In genomic region chr11:68362801-68363379, GRCh38 we compare ENCODE assay signal across 26 cellular contexts.
"Had no signal": no experiment of that assay in that cellular context is flagged by ENCODE, and none has a peak within 500 bp of the region (broad histone marks: within the 10 kb centered on the region; RNA-seq: fewer than 3 reads in every experiment).

No MANE protein-coding gene starts in this region.

- DNase-seq: activated B cell treated with CpG ODN at 0.5 μM for 24 hours; activated CD4-positive, alpha-beta T cell treated with anti-CD3 and anti-CD28 coated beads for 36 hours; activated CD4-positive, alpha-beta T cell treated with anti-CD3 and anti-CD28 coated beads, Interleukin-2, amount 50 U/mL, for 4 hours; activated naive CD4-positive, alpha-beta T cell treated with Interleukin-2 at 50 U/mL for 16 hours; activated naive CD8-positive, alpha-beta T cell treated with anti-CD3 and anti-CD28 coated beads for 36 hours; activated T-cell treated with anti-CD3 and anti-CD28 coated beads, Interleukin-2, amount 50 U/mL, for 48 hours; colonic mucosa; dorsolateral prefrontal cortex; effector memory CD8-positive, alpha-beta T cell; esophagus squamous epithelium; gastrocnemius medialis; heart left ventricle; islet precursor cell; left cardiac atrium; midbrain; nucleus accumbens; stimulated activated CD4-positive, alpha-beta T cell treated with anti-CD3 and anti-CD28 coated beads, Interleukin-12 subunit alpha, Interleukin-12 subunit beta, amount 100 ng/mL, for 4 hours; stimulated activated CD4-positive, alpha-beta T cell treated with anti-CD3 and anti-CD28 coated beads, Interleukin-4, amount 100 ng/mL, for 4 hours had no signal

- H3K27me3 ChIP-seq: breast epithelium, colonic mucosa, dorsolateral prefrontal cortex, esophagus squamous epithelium, gastrocnemius medialis, heart left ventricle, suprapubic skin, tibial nerve had no signal

- H3K4me1 Mint-ChIP-seq: activated CD4-positive, alpha-beta T cell treated with anti-CD3 and anti-CD28 coated beads for 36 hours; activated naive CD8-positive, alpha-beta T cell treated with anti-CD3 and anti-CD28 coated beads for 36 hours had no signal

- FAIRE-seq: astrocyte, urothelium cell line had no signal

- H3K27ac Mint-ChIP-seq: activated B cell treated with CpG ODN at 0.5 μM for 24 hours; activated CD4-positive, alpha-beta T cell treated with anti-CD3 and anti-CD28 coated beads for 36 hours; activated naive CD8-positive, alpha-beta T cell treated with anti-CD3 and anti-CD28 coated beads for 36 hours; effector memory CD8-positive, alpha-beta T cell; stimulated activated naive CD8-positive, alpha-beta T cell treated with anti-CD3 and anti-CD28 coated beads, Interleukin-15, Interleukin-2, amounts not matched to agents 100 ng/mL and 50 ng/mL, for 24 hours; T-helper 1 cell treated with Interleukin-12 subunit alpha and Interleukin-12 subunit beta and Interleukin-4 antibody, amounts not matched to agents 30 μg/mL and 1 μg/mL, for 36 hours had no signal

- H3K4me3 ChIP-seq: breast epithelium, colonic mucosa, dorsolateral prefrontal cortex, esophagus squamous epithelium, gastrocnemius medialis, heart left ventricle, suprapubic skin, tibial nerve had no signal

- H3K9me3 ChIP-seq: breast epithelium, colonic mucosa, esophagus squamous epithelium, gastrocnemius medialis, heart left ventricle, suprapubic skin, tibial nerve had no signal

- H3K27me3 Mint-ChIP-seq: activated B cell treated with CpG ODN at 0.5 μM for 24 hours; activated CD4-positive, alpha-beta T cell treated with anti-CD3 and anti-CD28 coated beads for 36 hours; activated naive CD8-positive, alpha-beta T cell treated with anti-CD3 and anti-CD28 coated beads for 36 hours; stimulated activated naive CD8-positive, alpha-beta T cell treated with anti-CD3 and anti-CD28 coated beads, Interleukin-15, Interleukin-2, amounts not matched to agents 100 ng/mL and 50 ng/mL, for 24 hours had no signal

- ATAC-seq: activated CD4-positive, alpha-beta T cell treated with anti-CD3 and anti-CD28 coated beads for 36 hours; effector memory CD8-positive, alpha-beta T cell; gastrocnemius medialis; heart left ventricle; left cardiac atrium had no signal

- H3K9me3 Mint-ChIP-seq: activated B cell treated with CpG ODN at 0.5 μM for 24 hours; activated naive CD8-positive, alpha-beta T cell treated with anti-CD3 and anti-CD28 coated beads for 36 hours; effector memory CD8-positive, alpha-beta T cell; stimulated activated naive CD8-positive, alpha-beta T cell treated with anti-CD3 and anti-CD28 coated beads, Interleukin-15, Interleukin-2, amounts not matched to agents 100 ng/mL and 50 ng/mL, for 24 hours had no signal

- H3K4me1 ChIP-seq: breast epithelium, colonic mucosa, esophagus squamous epithelium, gastrocnemius medialis, suprapubic skin, tibial nerve had no signal

- H3K36me3 ChIP-seq: breast epithelium, colonic mucosa had no signal

- H3K27ac ChIP-seq: breast epithelium, colonic mucosa, dorsolateral prefrontal cortex, esophagus squamous epithelium, gastrocnemius medialis, suprapubic skin, tibial nerve had no signal

- H3K4me3 Mint-ChIP-seq: activated B cell treated with CpG ODN at 0.5 μM for 24 hours; activated CD4-positive, alpha-beta T cell treated with anti-CD3 and anti-CD28 coated beads for 36 hours; activated naive CD8-positive, alpha-beta T cell treated with anti-CD3 and anti-CD28 coated beads for 36 hours; effector memory CD8-positive, alpha-beta T cell; nephron; stimulated activated naive CD8-positive, alpha-beta T cell treated with anti-CD3 and anti-CD28 coated beads, Interleukin-15, Interleukin-2, amounts not matched to agents 100 ng/mL and 50 ng/mL, for 24 hours; T-helper 1 cell treated with Interleukin-12 subunit alpha and Interleukin-12 subunit beta and Interleukin-4 antibody, amounts not matched to agents 30 μg/mL and 1 μg/mL, for 36 hours had no signal
